Comparison of ENCODE assay signal across 8 cellular contexts in genomic region chr10:97574374-97575100, GRCh38. TPM values are rescaled to one million over a fixed set of nuclear protein-coding genes. Genes with fewer than 3 reads are reported as not detected.
DNase-seq lines count a peak whose midpoint lies in the region; ATAC-seq and TF ChIP-seq lines count a peak whose summit lies in the region.

No MANE protein-coding gene starts in this region.

- TF ChIP-seq CTCF in HEK293 (tag by site-specific recombination; IDR thresholded peaks at IDR 0.05) = no peak
- TF ChIP-seq CTCF in PC-3 (conservative IDR thresholded peaks at IDR 0.05; ENCODE audit: low read depth, low read length) = no peak
- no peak for TF ChIP-seq CTCF in fibroblast of mammary gland (conservative IDR thresholded peaks at IDR 0.05; ENCODE audit: control insufficient read depth, insufficient read depth, low read depth, low read length)
- TF ChIP-seq CTCF in parathyroid adenoma (IDR thresholded peaks at IDR 0.05) = no peak

- peak overlapping the region; percentile 47; the same call in 1 of the 2 replicates for H3K4me2 ChIP-seq in PC-3 (ENCODE audit: low read length)
- no peak overlapping the region for H3K4me2 ChIP-seq in parathyroid adenoma (ENCODE audit: low read length)

- BruUV-seq in PC-3 (replicated peaks; lab: Mats Ljungman, UMichigan) = no TSS peak

- intact Hi-C loops in PC-3 (cut with micrococcal nuclease) = loop anchor here (1.0 kb wide), 1 partner anchor 38 kb away; no protein-coding TSS in a partner anchor
- intact Hi-C loops in activated CD4-positive, alpha-beta memory T cell treated with anti-CD3 and anti-CD28 coated beads for 36 hours (cut with micrococcal nuclease) = loop anchor here (10.0 kb wide), 1 partner anchor 160 kb away; the partner anchor contains the start of gene ZFYVE27

- peak; percentile 80 for ATAC-seq in PC-3
- no peak for ATAC-seq in HG03520 (IDR thresholded peaks at IDR 0.05; ENCODE audit: unreplicated experiment)

- no peaks in the 10 kb centered on the region for H3K79me2 ChIP-seq in PC-3 (ENCODE audit: low read length)
- H3K79me2 ChIP-seq in parathyroid adenoma = no peaks in the 10 kb centered on the region

- H3K36me3 Mint-ChIP-seq in activated CD4-positive, alpha-beta memory T cell treated with anti-CD3 and anti-CD28 coated beads for 36 hours = no peaks in the 10 kb centered on the region

- H3K27me3 ChIP-seq in PC-3 (ENCODE audit: low read length) (no peaks in the 10 kb centered on the region), parathyroid adenoma (ENCODE audit: control insufficient read depth, insufficient read depth, low read length) (no peaks in the 10 kb centered on the region)

- no peaks in the 10 kb centered on the region for H3K4me1 Mint-ChIP-seq in activated CD4-positive, alpha-beta memory T cell treated with anti-CD3 and anti-CD28 coated beads for 36 hours (ENCODE audit: low read depth)

- H3K36me3 ChIP-seq in HEK293 (ENCODE audit: control insufficient read depth in 2 of 2, insufficient read depth in 1 of 2, low read length in 2 of 2) (peaks cover 0 to 7% of the 10 kb centered on the region in 2 experiments; a peak in 1 of 3 replicates), PC-3 (ENCODE audit: low read depth, low read length) (no peaks in the 10 kb centered on the region), parathyroid adenoma (ENCODE audit: control insufficient read depth, insufficient read depth, low read length) (no peaks in the 10 kb centered on the region)

- no peak overlapping the region for H3K27ac Mint-ChIP-seq in activated CD4-positive, alpha-beta memory T cell treated with anti-CD3 and anti-CD28 coated beads for 36 hours

- no peaks in the 10 kb centered on the region for H3K9me3 ChIP-seq in HEK293 (ENCODE audit: control insufficient read depth, insufficient read depth, low read depth, low read length)
- no peaks in the 10 kb centered on the region for H3K9me3 ChIP-seq in PC-3 (ENCODE audit: low read length)
- H3K9me3 ChIP-seq in parathyroid adenoma (ENCODE audit: control insufficient read depth, low read length) = no peaks in the 10 kb centered on the region

- no peaks in the 10 kb centered on the region for H3K27me3 Mint-ChIP-seq in activated CD4-positive, alpha-beta memory T cell treated with anti-CD3 and anti-CD28 coated beads for 36 hours

- H3K4me1 ChIP-seq in HEK293 (ENCODE audit: control insufficient read depth, insufficient read depth, low read length) (peaks cover 6% of the 10 kb centered on the region), PC-3 (ENCODE audit: insufficient read depth, low read length) (peaks cover 41% of the 10 kb centered on the region), parathyroid adenoma (peaks cover 20% of the 10 kb centered on the region)

- CTCF ChIA-PET in HEK293 (lab: Yijun Ruan, JAX) = interaction anchor here (0.6 to 5.1 kb wide), 14 partner anchors 9 to 1303 kb away, joined by 3 to 78 read pairs (median 4); partner anchors contain the start of gene HOGA1
- CTCF ChIA-PET in PC-3 (lab: Charles Lee) = no interaction called here
- CTCF ChIA-PET in activated CD4-positive, alpha-beta memory T cell treated with anti-CD3 and anti-CD28 coated beads for 36 hours (lab: Charles Lee) = no interaction called here

- DNase-seq in PC-3 = peak; percentile 95
- DNase-seq in fibroblast of mammary gland (ENCODE audit: low read depth) = peak; percentile 42
- no peak for DNase-seq in activated CD4-positive, alpha-beta memory T cell treated with anti-CD3 and anti-CD28 coated beads for 36 hours
- no peak for DNase-seq in NCI-H187 treated with DMSO at 0.1 percent for 48 hours (lab: John Stamatoyannopoulos, UW)
- no peak for DNase-seq in UCSD-AML1 (lab: John Stamatoyannopoulos, UW; ENCODE audit: unreplicated experiment)

- H3K9ac ChIP-seq in PC-3 (ENCODE audit: low read length) = no peak overlapping the region
- H3K9ac ChIP-seq in parathyroid adenoma = no peak overlapping the region

- POLR2A ChIA-PET in HEK293 (lab: Yijun Ruan, JAX) = interaction anchor here (0.9 kb wide), 1 partner anchor 10 kb away, joined by 5 read pairs; the partner anchor contains the start of gene HOGA1
- POLR2A ChIA-PET in PC-3 (lab: Charles Lee; ENCODE audit: unreplicated experiment) = interaction anchor here (0.6 kb wide), 2 partner anchors 66 to 115 kb away, joined by 4 to 12 read pairs; partner anchors contain the start of gene PI4K2A
- POLR2A ChIA-PET in activated CD4-positive, alpha-beta memory T cell treated with anti-CD3 and anti-CD28 coated beads for 36 hours (lab: Charles Lee) = no interaction called here

- H3K4me3 ChIP-seq in HEK293 (ENCODE audit: low read depth, low read length) (no peak overlapping the region), PC-3 (ENCODE audit: low read length) (no peak overlapping the region), fibroblast of mammary gland (ENCODE audit: control insufficient read depth, low read depth, low read length) (no peak overlapping the region), parathyroid adenoma (ENCODE audit: low read depth, low read length) (no peak overlapping the region)

- no peak overlapping the region for H3K4me3 Mint-ChIP-seq in activated CD4-positive, alpha-beta memory T cell treated with anti-CD3 and anti-CD28 coated beads for 36 hours

- H3K9me2 ChIP-seq in PC-3 (replicated peaks; ENCODE audit: low read length) = no peaks in the 10 kb centered on the region

- no peaks in the 10 kb centered on the region for H3K9me3 Mint-ChIP-seq in activated CD4-positive, alpha-beta memory T cell treated with anti-CD3 and anti-CD28 coated beads for 36 hours

- no peaks in the 10 kb centered on the region for H4K20me1 ChIP-seq in PC-3 (ENCODE audit: low read length)

- H3F3A ChIP-seq in PC-3 (ENCODE audit: low read length, unreplicated experiment) = peaks cover 4% of the 10 kb centered on the region

- no peak overlapping the region for H2AFZ ChIP-seq in PC-3 (ENCODE audit: low read length)
- peak overlapping the region; percentile 10 for H2AFZ ChIP-seq in parathyroid adenoma

- H3K27ac ChIP-seq in HEK293 (ENCODE audit: extremely low read depth, low read depth, low read length) (no peak overlapping the region), PC-3 (ENCODE audit: low read length) (peak overlapping the region; percentile 46), parathyroid adenoma (peak overlapping the region; percentile 74)

TF ChIP-seq in HEK293, 187 proteins besides CTCF, POLR2A, EP300 and RAD21 (continues in another document):
- TF ChIP-seq ZNF335 (tag by site-specific recombination; conservative IDR thresholded peaks at IDR 0.05) = peak; percentile 23; the same call in 1 of the 2 replicates
- no peak for TF ChIP-seq ZSCAN16 (tag by site-specific recombination; IDR thresholded peaks at IDR 0.05)
- TF ChIP-seq ZNF692 (tag by site-specific recombination; IDR thresholded peaks at IDR 0.05) = no peak
- TF ChIP-seq ZNF404 (tag by site-specific recombination; IDR thresholded peaks at IDR 0.05) = 0 out of 2 replicates have a peak, but pooled peaks have one; percentile 14
- TF ChIP-seq ZNF366 (tag by site-specific recombination; conservative IDR thresholded peaks at IDR 0.05) = peak; percentile 73
- peak; percentile 78 for TF ChIP-seq BCL6B (tag by site-specific recombination; IDR thresholded peaks at IDR 0.05)
- peak; percentile 17; the same call in 1 of the 2 replicates for TF ChIP-seq IKZF3 (tag by site-specific recombination; IDR thresholded peaks at IDR 0.05)

RNA-seq across cellular contexts. Expression of gene ANKRD2, which starts 2.0 kb away (rescaled TPM):
- total RNA-seq in PC-3 (2014; rRNA removed) = 1.7 and 1.8 TPM in 2 replicates
- not detected for total RNA-seq in activated CD4-positive, alpha-beta memory T cell treated with anti-CD3 and anti-CD28 coated beads for 36 hours

RNA-seq across cellular contexts. Expression of gene HOGA1, which starts 9.7 kb away (rescaled TPM):
- total RNA-seq in PC-3 (2014; rRNA removed) = 0.15 TPM in 1 of 2 replicates, not detected in the other
- total RNA-seq in activated CD4-positive, alpha-beta memory T cell treated with anti-CD3 and anti-CD28 coated beads for 36 hours = not detected

RNA-seq across cellular contexts. Expression of gene C10orf62, which starts 15.0 kb away (rescaled TPM):
- not detected in 2 replicates for total RNA-seq in PC-3 (2014; rRNA removed)
- not detected for total RNA-seq in activated CD4-positive, alpha-beta memory T cell treated with anti-CD3 and anti-CD28 coated beads for 36 hours

RNA-seq across cellular contexts. Expression of gene MORN4, which starts 58.8 kb away (rescaled TPM):
- 6.5 and 12.9 TPM in 2 replicates for total RNA-seq in PC-3 (2014; rRNA removed)
- total RNA-seq in activated CD4-positive, alpha-beta memory T cell treated with anti-CD3 and anti-CD28 coated beads for 36 hours = 1 to 10 TPM; 5.3 to 6.5 TPM

Comparison
In these comparisons a context has a peak if more than half of its experiments do, and no peak if none do; other contexts are left out.
1. DNase-seq: peak in PC-3 (single experiment) and fibroblast of mammary gland (single experiment); none in activated CD4-positive, alpha-beta memory T cell treated with anti-CD3 and anti-CD28 coated beads for 36 hours (single experiment), NCI-H187 treated with DMSO at 0.1 percent for 48 hours (single experiment) and UCSD-AML1 (single experiment).